8 cellular contexts compared by ENCODE assay signal in the genomic region with DNA sequence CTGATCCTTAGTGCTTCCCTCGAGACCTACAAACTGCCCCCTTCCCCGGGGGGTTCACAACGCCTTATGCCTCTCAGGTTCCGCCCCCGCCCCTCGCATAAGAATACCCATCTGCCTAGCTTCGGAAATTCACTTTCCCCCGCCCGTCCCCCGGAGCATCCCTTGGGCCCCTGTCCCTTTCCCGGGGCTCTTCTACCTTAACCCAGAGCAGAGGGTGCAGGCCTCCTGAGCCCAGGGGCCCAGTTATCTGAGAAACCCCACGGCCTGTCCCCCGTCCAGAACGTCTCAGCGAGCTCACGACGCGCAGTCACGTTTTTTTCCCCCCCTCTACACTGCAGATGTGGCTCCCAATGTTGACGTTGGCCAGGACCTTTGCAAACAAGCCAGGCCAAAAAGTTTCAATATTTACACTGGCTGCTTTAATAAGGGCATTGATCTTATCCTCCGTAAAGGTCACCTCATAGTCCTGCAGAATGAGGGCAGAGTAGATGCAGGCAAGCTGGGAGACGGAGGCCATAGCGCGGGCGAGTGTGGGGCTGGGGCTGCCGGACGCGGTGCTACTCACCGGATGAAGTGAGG.
DNase-seq lines count a peak whose midpoint lies in the region; FAIRE-seq and TF ChIP-seq lines count a peak whose summit lies in the region.

No MANE protein-coding gene starts in this region.

- H3K27ac ChIP-seq in parathyroid adenoma = peak overlapping the region; percentile 87

- peak; percentile 14 for DNase-seq in EH (ENCODE audit: low read depth)
- peak; percentile 27 for DNase-seq in GM20000 (ENCODE audit: low spot score)
- no peak for DNase-seq in HTR-8/SVneo (ENCODE audit: insufficient read length, low spot score)
- peak; percentile 47 for DNase-seq in UCSD-AML1 (lab: John Stamatoyannopoulos, UW; ENCODE audit: unreplicated experiment)
- DNase-seq in foreskin melanocyte = peak; percentile 30
- no peak for DNase-seq in SKM-1 (lab: John Stamatoyannopoulos, UW; ENCODE audit: unreplicated experiment)
- no peak for DNase-seq in GF-D8 (lab: John Stamatoyannopoulos, UW)

- H3K9me3 ChIP-seq in parathyroid adenoma (ENCODE audit: control insufficient read depth, low read length) = no peaks in the 10 kb centered on the region

- peak; percentile 9 for FAIRE-seq in HTR-8/SVneo (lab: Jason Lieb, UNC)

- H3K9ac ChIP-seq in parathyroid adenoma = no peak overlapping the region

- TF ChIP-seq CTCF in GM20000 (IDR thresholded peaks at IDR 0.05; ENCODE audit: extremely low read depth, missing control alignments) (no peak), parathyroid adenoma (IDR thresholded peaks at IDR 0.05) (no peak)

- peak overlapping the region; percentile 94 for H3K4me3 ChIP-seq in parathyroid adenoma (ENCODE audit: low read depth, low read length)

- H3K4me2 ChIP-seq in parathyroid adenoma (ENCODE audit: low read length) = peak overlapping the region; percentile 93

- peak overlapping the region; percentile 65 for H2AFZ ChIP-seq in parathyroid adenoma

- H3K27me3 ChIP-seq in parathyroid adenoma (ENCODE audit: control insufficient read depth, insufficient read depth, low read length) = no peaks in the 10 kb centered on the region

- peaks cover 11% of the 10 kb centered on the region for H3K4me1 ChIP-seq in parathyroid adenoma

- H3K79me2 ChIP-seq in parathyroid adenoma = peaks cover 22% of the 10 kb centered on the region

- H3K36me3 ChIP-seq in parathyroid adenoma (ENCODE audit: control insufficient read depth, insufficient read depth, low read length) = no peaks in the 10 kb centered on the region

Comparison
In these comparisons a context has a peak if more than half of its experiments do, and no peak if none do; other contexts are left out.
1. DNase-seq: peak in EH (single experiment), GM20000 (single experiment), UCSD-AML1 (single experiment) and foreskin melanocyte (single experiment); none in HTR-8/SVneo (single experiment), SKM-1 (single experiment) and GF-D8 (single experiment).